Comparison of ENCODE assay signal across 8 cellular contexts in the genomic region with DNA sequence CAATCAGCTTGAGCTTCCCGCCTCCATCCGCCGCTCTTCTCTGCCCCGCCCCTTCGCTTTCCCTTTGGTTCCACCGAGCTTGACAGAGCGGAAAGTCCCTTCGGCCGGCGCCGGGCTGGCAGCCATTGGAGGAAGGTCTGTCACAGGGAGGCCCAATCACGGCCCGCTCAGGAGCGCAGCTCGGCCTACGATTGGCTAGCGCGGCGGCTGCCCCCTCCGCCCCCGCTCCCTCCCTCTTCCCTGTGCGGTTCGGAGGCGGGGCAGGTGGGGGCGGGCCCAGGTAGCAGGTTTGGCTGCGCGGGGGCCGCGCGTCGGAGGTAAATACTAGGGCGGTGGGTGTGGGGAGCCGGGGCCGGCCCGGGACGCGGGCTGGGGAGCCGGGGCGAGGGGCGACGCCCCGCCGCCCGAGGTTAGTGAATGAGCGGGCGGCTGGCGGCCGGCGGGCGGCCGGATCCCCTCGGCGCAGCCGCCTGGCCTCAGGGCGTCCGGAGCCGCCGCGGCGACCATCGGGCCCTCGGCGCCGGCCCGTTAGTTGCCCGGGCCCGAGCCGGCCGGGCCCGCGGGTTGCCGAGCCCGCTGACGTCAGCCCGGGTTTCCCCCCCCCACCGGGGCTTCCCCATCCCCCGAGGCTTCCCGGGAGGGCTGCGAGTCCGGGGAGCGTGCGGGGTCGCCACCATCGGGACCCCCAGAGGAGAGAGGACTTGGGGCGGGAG. TPM values are rescaled to one million over a fixed set of nuclear protein-coding genes. Genes with fewer than 3 reads are reported as not detected.
DNase-seq lines count a peak whose midpoint lies in the region; ATAC-seq and TF ChIP-seq lines count a peak whose summit lies in the region.

A gene (plus strand): TSS at position 279 of the 713 bp plus-strand sequence. CDS start 7,613 bp downstream, outside the sequence.

- no peaks in the 10 kb centered on the region for H3K9me3 ChIP-seq in breast epithelium
- no peaks in the 10 kb centered on the region for H3K9me3 ChIP-seq in iPS-18c (ENCODE audit: control insufficient read depth, insufficient read depth, low read length)
- no peaks in the 10 kb centered on the region for H3K9me3 ChIP-seq in skeletal muscle tissue (ENCODE audit: control insufficient read depth in 3 of 3, low read length in 3 of 3)

- TF ChIP-seq POLR2A in breast epithelium (IDR thresholded peaks at IDR 0.05): no peak

- peak within 1 kb of the TSS; percentile 98 for H2AFZ ChIP-seq in ACC112 (ENCODE audit: low read length, unreplicated experiment)

- H3K4me1 ChIP-seq in ACC112 (ENCODE audit: control insufficient read depth, insufficient read depth, low read length, unreplicated experiment): peaks cover 35% of the 10 kb centered on the region
- H3K4me1 ChIP-seq in breast epithelium: peaks cover 0 to 4% of the 10 kb centered on the region in 2 donors
- peaks cover 10 to 18% (median 16%) of the 10 kb centered on the region in 3 donors for H3K4me1 ChIP-seq in skeletal muscle tissue (ENCODE audit: control insufficient read depth in 3 of 3, insufficient read depth in 3 of 3, low read length in 3 of 3)

- intact Hi-C loops in breast epithelium (cut with DNase I; ENCODE audit: low total_unique reads): no loop called here

- H3K9ac ChIP-seq in skeletal muscle tissue (ENCODE audit: low read depth in 1 of 3, low read length in 3 of 3): peak within 1 kb of the TSS; percentile 82 to 90 (median 86)

- H3K4me3 ChIP-seq in ACC112 (ENCODE audit: low read depth, low read length) (peak within 1 kb of the TSS; percentile 95), breast epithelium (peak within 1 kb of the TSS; percentile 90 to 96 (median 95)), iPS-18c (ENCODE audit: insufficient read depth, low read depth, low read length) (peak within 1 kb of the TSS; percentile 63), skeletal muscle tissue (ENCODE audit: low read length in 3 of 3) (peak within 1 kb of the TSS; percentile 84 to 90 (median 89))

- peaks cover 14% of the 10 kb centered on the region for H3K79me2 ChIP-seq in ACC112 (ENCODE audit: control insufficient read depth, insufficient read depth, low read length, unreplicated experiment)

- TF ChIP-seq CTCF in VCaP (conservative IDR thresholded peaks at IDR 0.05) (no peak), breast epithelium (IDR thresholded peaks at IDR 0.05) (no peak)

- DNase-seq in NCI-H2196 treated with DMSO at 0.1 percent for 48 hours (lab: John Stamatoyannopoulos, UW; ENCODE audit: unreplicated experiment) (peak; percentile 90), breast epithelium (ENCODE audit: low spot score in 2 of 2) (peak; percentile 100)

- H3K27me3 ChIP-seq in ACC112 (ENCODE audit: insufficient read depth, low read length): no peaks in the 10 kb centered on the region
- H3K27me3 ChIP-seq in breast epithelium: no peaks in the 10 kb centered on the region
- H3K27me3 ChIP-seq in skeletal muscle tissue (ENCODE audit: control insufficient read depth in 3 of 3, insufficient read depth in 3 of 3, low read length in 3 of 3): no peaks in the 10 kb centered on the region

- H3K36me3 ChIP-seq in ACC112 (ENCODE audit: insufficient read depth, low read length) (no peaks in the 10 kb centered on the region; the same call in 1 of the 2 replicates), breast epithelium (no peaks in the 10 kb centered on the region), skeletal muscle tissue (ENCODE audit: control insufficient read depth in 3 of 3, insufficient read depth in 3 of 3, low read length in 3 of 3) (peaks cover 0 to 5% (median 2%) of the 10 kb centered on the region in 3 donors)

- H3K27ac ChIP-seq in ACC112 (ENCODE audit: low read depth, low read length) (peak within 1 kb of the TSS; percentile 88), VCaP (peak within 1 kb of the TSS; percentile 60; the same call in 1 of the 2 replicates), breast epithelium (peak within 1 kb of the TSS; percentile 90 to 96), skeletal muscle tissue (ENCODE audit: low read depth, low read length) (peak within 1 kb of the TSS; percentile 86)

- peak; percentile 88 for ATAC-seq in GM18870 (IDR thresholded peaks at IDR 0.05; ENCODE audit: unreplicated experiment)
- ATAC-seq in HG03135 (IDR thresholded peaks at IDR 0.05; ENCODE audit: unreplicated experiment): peak; percentile 92

RNA-seq across cellular contexts. Expression of the gene that starts here (rescaled TPM):
- total RNA-seq in breast epithelium (10 to 100 TPM; 40.6 to 62.9 (median 43.4) TPM), skeletal muscle tissue (32.4 TPM)

Comparison
In these comparisons a context has a peak if more than half of its experiments do, and no peak if none do; other contexts are left out.
1. Peak in every context shown above with its lines: DNase-seq, ATAC-seq, H3K4me3 ChIP-seq and H3K27ac ChIP-seq.